ENCODE assay signal across 10 cellular contexts in the genomic region with DNA sequence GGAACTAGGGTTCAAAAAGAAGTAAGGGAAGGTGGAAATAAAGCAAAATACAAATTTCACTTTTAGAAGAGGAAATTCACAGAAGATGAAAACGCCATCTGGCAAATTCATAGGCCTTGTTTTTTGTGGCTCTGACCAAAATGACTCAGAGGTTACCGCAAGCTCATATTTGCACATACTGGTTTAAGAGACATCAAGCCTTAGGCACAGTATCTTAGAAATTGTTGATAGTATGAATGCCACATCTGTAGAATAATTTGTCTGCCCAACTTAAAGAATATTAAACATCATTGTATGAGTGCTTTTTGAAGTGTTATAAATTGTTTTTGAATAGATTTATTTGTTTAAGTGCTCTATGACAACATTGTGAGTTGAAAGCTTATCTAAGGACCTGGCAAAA. TPM values are rescaled to one million over a fixed set of nuclear protein-coding genes. Genes with fewer than 3 reads are reported as not detected.
DNase-seq lines count a peak whose midpoint lies in the region; ATAC-seq, FAIRE-seq and TF ChIP-seq lines count a peak whose summit lies in the region.
"Had no signal": no experiment of that assay in that cellular context is flagged by ENCODE, and none has a peak within 500 bp of the region (broad histone marks: within the 10 kb centered on the region; RNA-seq: fewer than 3 reads in every experiment).

No MANE protein-coding gene starts in this region.

- no peak for FAIRE-seq in HepG2 (lab: Jason Lieb, UNC)
- FAIRE-seq: TTC549 had no signal

- DNase-seq in activated CD4-positive, alpha-beta T cell treated with anti-CD3 and anti-CD28 coated beads, Interleukin-2, amount 10 ng/mL, durations not matched to agents 24 days and 14 days: peak; percentile 67
- DNase-seq in activated CD4-positive, alpha-beta T cell treated with anti-CD3 and anti-CD28 coated beads, Interleukin-2, amount 50 U/mL, for 4 hours: no peak
- DNase-seq in SK-MEL-5 (ENCODE audit: low read depth, low spot score) (peak; percentile 37), pons (ENCODE audit: low spot score) (peak; percentile 3), head of caudate nucleus (no peak), HepG2 (ENCODE audit: low spot score) (no peak), glutamatergic neuron (no peak)

- no peak overlapping the region for H2AFZ ChIP-seq in HepG2 (ENCODE audit: low read length)

- no peak overlapping the region for H3K27ac ChIP-seq in HepG2 (ENCODE audit: extremely low read length, insufficient read depth, low read length)

- ATAC-seq in HG02981 (IDR thresholded peaks at IDR 0.05; ENCODE audit: unreplicated experiment) (peak; percentile 81), HepG2 (no peak)

- H3K27me3 ChIP-seq in HepG2 (ENCODE audit: control insufficient read depth in 1 of 2, insufficient read depth in 2 of 2, low read length in 2 of 2): 0 out of 5 replicates have a peak, but pooled peaks cover 0 to 4% of the 10 kb centered on the region in 2 experiments

- intact Hi-C loops in activated CD4-positive, alpha-beta T cell treated with anti-CD3 and anti-CD28 coated beads, Interleukin-2, amount 10 ng/mL, durations not matched to agents 24 days and 14 days (cut with micrococcal nuclease): no loop called here
- intact Hi-C loops in head of caudate nucleus (cut with DNase I) (no loop called here), HepG2 (cut with micrococcal nuclease; ENCODE audit: unreplicated experiment) (no loop called here)

- peaks cover 2% of the 10 kb centered on the region for H3K4me1 Mint-ChIP-seq in activated CD4-positive, alpha-beta T cell treated with anti-CD3 and anti-CD28 coated beads, Interleukin-2, amount 10 ng/mL, durations not matched to agents 24 days and 14 days
- H3K4me1 Mint-ChIP-seq in glutamatergic neuron (ENCODE audit: low read depth, unreplicated experiment): no peaks in the 10 kb centered on the region

- no peaks in the 10 kb centered on the region for H3K9me3 Mint-ChIP-seq in activated CD4-positive, alpha-beta T cell treated with anti-CD3 and anti-CD28 coated beads, Interleukin-2, amount 10 ng/mL, durations not matched to agents 24 days and 14 days
- H3K9me3 Mint-ChIP-seq in glutamatergic neuron (ENCODE audit: unreplicated experiment): no peaks in the 10 kb centered on the region

- 32% methylated on average over 2 of the region's 2 CpGs for WGBS in HepG2 (ENCODE audit: low lambda C conversion rate)

- peaks cover 16% of the 10 kb centered on the region for H3K27me3 Mint-ChIP-seq in activated CD4-positive, alpha-beta T cell treated with anti-CD3 and anti-CD28 coated beads, Interleukin-2, amount 10 ng/mL, durations not matched to agents 24 days and 14 days
- no peaks in the 10 kb centered on the region for H3K27me3 Mint-ChIP-seq in glutamatergic neuron (ENCODE audit: unreplicated experiment)

- no peak overlapping the region for H3K4me3 Mint-ChIP-seq in activated CD4-positive, alpha-beta T cell treated with anti-CD3 and anti-CD28 coated beads, Interleukin-2, amount 10 ng/mL, durations not matched to agents 24 days and 14 days
- no peak overlapping the region for H3K4me3 Mint-ChIP-seq in glutamatergic neuron (ENCODE audit: unreplicated experiment)

- CTCF ChIA-PET in HepG2 (lab: Yijun Ruan, JAX; ENCODE audit: low intra/inter-chr PET ratio, low total read pairs): no interaction called here

- H3K36me3 Mint-ChIP-seq in activated CD4-positive, alpha-beta T cell treated with anti-CD3 and anti-CD28 coated beads, Interleukin-2, amount 10 ng/mL, durations not matched to agents 24 days and 14 days (ENCODE audit: low read depth): no peaks in the 10 kb centered on the region
- H3K36me3 Mint-ChIP-seq in glutamatergic neuron (ENCODE audit: unreplicated experiment): no peaks in the 10 kb centered on the region

- no peak for TF ChIP-seq RAD21 in HepG2 (CRISPR knock-in tag; IDR thresholded peaks at IDR 0.05)

- TF ChIP-seq CTCF in HepG2 (CRISPR knock-in tag; IDR thresholded peaks at IDR 0.05): no peak
- no peak for TF ChIP-seq CTCF in glutamatergic neuron (IDR thresholded peaks at IDR 0.05; ENCODE audit: partially characterized antibody, unreplicated experiment)

- no peaks in the 10 kb centered on the region for H3K79me2 ChIP-seq in HepG2 (ENCODE audit: insufficient read depth, low read length)

- H4K20me1 ChIP-seq in HepG2 (ENCODE audit: insufficient read depth, low read length): no peaks in the 10 kb centered on the region

- no TSS peak for BruUV-seq in HepG2 (replicated peaks; lab: Mats Ljungman, UMichigan)

- no peak overlapping the region for H3K27ac Mint-ChIP-seq in activated CD4-positive, alpha-beta T cell treated with anti-CD3 and anti-CD28 coated beads, Interleukin-2, amount 10 ng/mL, durations not matched to agents 24 days and 14 days
- H3K27ac Mint-ChIP-seq in glutamatergic neuron (ENCODE audit: unreplicated experiment): no peak overlapping the region

- POLR2A ChIA-PET in HepG2 (lab: Yijun Ruan, JAX): no interaction called here

- in situ Hi-C loops in SK-MEL-5 (cut with HindIII; ENCODE audit: low pct_unique_long_range_greater_than_20kb, low sequenced_read_pairs) (no loop called here), HepG2 (cut with HindIII; ENCODE audit: extremely low pct_ligation_motif_present, low pct_unique_long_range_greater_than_20kb) (no loop called here)

- H3K4me2 ChIP-seq in HepG2 (ENCODE audit: low read depth, low read length): no peak overlapping the region

- H3K4me1 ChIP-seq in HepG2 (ENCODE audit: insufficient read depth, low read length): no peaks in the 10 kb centered on the region

- no peak for TF ChIP-seq POLR2A in HepG2 (IDR thresholded peaks at IDR 0.05; ENCODE audit: insufficient read depth in 1 of 2, low read depth in 2 of 2, low read length in 2 of 2)

- H3K4me3 ChIP-seq in HepG2 (replicated peaks in 1 of 3; ENCODE audit: insufficient read depth in 1 of 3, low read depth in 2 of 3, low read length in 3 of 3): no peak overlapping the region

- H3K9ac ChIP-seq in HepG2 (ENCODE audit: insufficient read depth, low read depth, low read length): no peak overlapping the region

- TF ChIP-seq EP300 in HepG2 (IDR thresholded peaks at IDR 0.05; ENCODE audit: low read depth in 2 of 2, low read length in 2 of 2) (no peak), HepG2 (CRISPR knock-in tag; IDR thresholded peaks at IDR 0.05; ENCODE audit: borderline replicate concordance) (no peak)

- H3K36me3 ChIP-seq in HepG2 (replicated peaks in 1 of 2; ENCODE audit: control insufficient read depth in 1 of 2, insufficient read depth in 2 of 2, low read length in 2 of 2): no peaks in the 10 kb centered on the region

- H3K9me3 ChIP-seq in HepG2 (ENCODE audit: low read length): no peaks in the 10 kb centered on the region

RNA-seq across cellular contexts. Expression of a gene that starts 10.6 kb away (rescaled TPM):
- total RNA-seq in activated CD4-positive, alpha-beta T cell treated with anti-CD3 and anti-CD28 coated beads, Interleukin-2, amount 10 ng/mL, durations not matched to agents 24 days and 14 days: not detected in 2 replicates
- not detected in 2 replicates for total RNA-seq in SK-MEL-5 (2014; rRNA removed; shearing (Covaris generic))
- polyA plus RNA-seq in SK-MEL-5 (2015; cell fraction: cytosol; rRNA removed): not detected in 2 replicates
- polyA plus RNA-seq in SK-MEL-5 (2015; cell fraction: nucleus; rRNA removed): not detected in 2 replicates
- total RNA-seq in HepG2 (2016; rRNA removed; fragmentation: Illumina TruSeq; extraction: Trizol) (not detected in 2 replicates), glutamatergic neuron (ENCODE audit: unreplicated experiment) (not detected)
- total RNA-seq in HepG2 (2016; cell fraction: cytosol; rRNA removed; fragmentation: Illumina TruSeq; extraction: Trizol; ENCODE audit: low read depth): not detected in 2 replicates
- not detected in 2 replicates for total RNA-seq in HepG2 (2016; cell fraction: insoluble cytoplasmic fraction; rRNA removed; fragmentation: Illumina TruSeq; extraction: Trizol)
- total RNA-seq in HepG2 (2016; cell fraction: membrane; rRNA removed; fragmentation: Illumina TruSeq; extraction: Trizol): not detected in 2 replicates
- total RNA-seq in HepG2 (2016; cell fraction: nucleus; rRNA removed; fragmentation: Illumina TruSeq; extraction: Trizol): not detected in 2 replicates
- polyA plus RNA-seq in HepG2 (2011; rRNA removed): not detected in 2 replicates
- polyA plus RNA-seq in HepG2 (2011; cell fraction: cytosol; rRNA removed): not detected in 2 replicates
- not detected in 2 replicates for polyA plus RNA-seq in HepG2 (2011; cell fraction: nucleus; rRNA removed)
- not detected in 2 replicates for polyA plus RNA-seq in HepG2 (2012)
- polyA plus RNA-seq in HepG2 (2016; cell fraction: cytosol; fragmentation: Illumina TruSeq; extraction: Trizol; ENCODE audit: low read depth): not detected in 2 replicates
- not detected in 2 replicates for polyA plus RNA-seq in HepG2 (2016; cell fraction: insoluble cytoplasmic fraction; fragmentation: Illumina TruSeq; extraction: Trizol; ENCODE audit: low read depth)
- not detected in 2 replicates for polyA plus RNA-seq in HepG2 (2016; cell fraction: membrane; fragmentation: Illumina TruSeq; extraction: Trizol; ENCODE audit: low read depth)
- not detected in 2 replicates for polyA plus RNA-seq in HepG2 (2016; cell fraction: nucleus; fragmentation: Illumina TruSeq; extraction: Trizol; ENCODE audit: insufficient read depth, low read depth)
- not detected in 2 replicates for polyA minus RNA-seq in HepG2 (2011; rRNA and poly(A)+ RNA removed; ENCODE audit: low replicate concordance)
- polyA minus RNA-seq in HepG2 (2011; cell fraction: cytosol; rRNA and poly(A)+ RNA removed): not detected in 2 replicates
- not detected in 2 replicates for polyA minus RNA-seq in HepG2 (2011; cell fraction: nucleus; rRNA and poly(A)+ RNA removed)
- polyA plus RNA-seq: AG04450 had no signal

RNA-seq across cellular contexts. Expression of a gene that starts 24.3 kb away (rescaled TPM):
- total RNA-seq in activated CD4-positive, alpha-beta T cell treated with anti-CD3 and anti-CD28 coated beads, Interleukin-2, amount 10 ng/mL, durations not matched to agents 24 days and 14 days: not detected in 2 replicates
- total RNA-seq in SK-MEL-5 (2014; rRNA removed; shearing (Covaris generic)): not detected in 2 replicates
- not detected in 2 replicates for polyA plus RNA-seq in SK-MEL-5 (2015; cell fraction: cytosol; rRNA removed)
- polyA plus RNA-seq in SK-MEL-5 (2015; cell fraction: nucleus; rRNA removed): not detected in 2 replicates
- total RNA-seq in HepG2 (2016; rRNA removed; fragmentation: Illumina TruSeq; extraction: Trizol): not detected in 2 replicates
- total RNA-seq in HepG2 (2016; cell fraction: cytosol; rRNA removed; fragmentation: Illumina TruSeq; extraction: Trizol; ENCODE audit: low read depth): not detected in 2 replicates
- not detected in 2 replicates for total RNA-seq in HepG2 (2016; cell fraction: insoluble cytoplasmic fraction; rRNA removed; fragmentation: Illumina TruSeq; extraction: Trizol)
- total RNA-seq in HepG2 (2016; cell fraction: membrane; rRNA removed; fragmentation: Illumina TruSeq; extraction: Trizol): not detected in 2 replicates
- not detected in 2 replicates for total RNA-seq in HepG2 (2016; cell fraction: nucleus; rRNA removed; fragmentation: Illumina TruSeq; extraction: Trizol)
- not detected in 2 replicates for polyA plus RNA-seq in HepG2 (2011; rRNA removed)
- polyA plus RNA-seq in HepG2 (2011; cell fraction: cytosol; rRNA removed): not detected in 2 replicates
- not detected in 2 replicates for polyA plus RNA-seq in HepG2 (2011; cell fraction: nucleus; rRNA removed)
- polyA plus RNA-seq in HepG2 (2012): not detected in 2 replicates
- polyA plus RNA-seq in HepG2 (2016; cell fraction: cytosol; fragmentation: Illumina TruSeq; extraction: Trizol; ENCODE audit: low read depth): not detected in 2 replicates
- polyA plus RNA-seq in HepG2 (2016; cell fraction: insoluble cytoplasmic fraction; fragmentation: Illumina TruSeq; extraction: Trizol; ENCODE audit: low read depth): not detected in 2 replicates
- polyA plus RNA-seq in HepG2 (2016; cell fraction: membrane; fragmentation: Illumina TruSeq; extraction: Trizol; ENCODE audit: low read depth): not detected in 2 replicates
- polyA plus RNA-seq in HepG2 (2016; cell fraction: nucleus; fragmentation: Illumina TruSeq; extraction: Trizol; ENCODE audit: insufficient read depth, low read depth): not detected in 2 replicates
- not detected in 2 replicates for polyA minus RNA-seq in HepG2 (2011; rRNA and poly(A)+ RNA removed; ENCODE audit: low replicate concordance)
- not detected in 2 replicates for polyA minus RNA-seq in HepG2 (2011; cell fraction: cytosol; rRNA and poly(A)+ RNA removed)
- polyA minus RNA-seq in HepG2 (2011; cell fraction: nucleus; rRNA and poly(A)+ RNA removed): not detected in 2 replicates
- total RNA-seq in glutamatergic neuron (ENCODE audit: unreplicated experiment): not detected
- polyA plus RNA-seq: AG04450 had no signal

RNA-seq across cellular contexts. Expression of a gene that starts 58.8 kb away (rescaled TPM):
- total RNA-seq in activated CD4-positive, alpha-beta T cell treated with anti-CD3 and anti-CD28 coated beads, Interleukin-2, amount 10 ng/mL, durations not matched to agents 24 days and 14 days: not detected in 2 replicates
- total RNA-seq in SK-MEL-5 (2014; rRNA removed; shearing (Covaris generic)): not detected in 2 replicates
- not detected in 2 replicates for polyA plus RNA-seq in SK-MEL-5 (2015; cell fraction: cytosol; rRNA removed)
- polyA plus RNA-seq in SK-MEL-5 (2015; cell fraction: nucleus; rRNA removed): not detected in 2 replicates
- total RNA-seq in HepG2 (2016; rRNA removed; fragmentation: Illumina TruSeq; extraction: Trizol): not detected in 2 replicates
- not detected in 2 replicates for total RNA-seq in HepG2 (2016; cell fraction: cytosol; rRNA removed; fragmentation: Illumina TruSeq; extraction: Trizol; ENCODE audit: low read depth)
- total RNA-seq in HepG2 (2016; cell fraction: insoluble cytoplasmic fraction; rRNA removed; fragmentation: Illumina TruSeq; extraction: Trizol): not detected in 2 replicates
- not detected in 2 replicates for total RNA-seq in HepG2 (2016; cell fraction: membrane; rRNA removed; fragmentation: Illumina TruSeq; extraction: Trizol)
- not detected in 2 replicates for total RNA-seq in HepG2 (2016; cell fraction: nucleus; rRNA removed; fragmentation: Illumina TruSeq; extraction: Trizol)
- not detected in 2 replicates for polyA plus RNA-seq in HepG2 (2011; rRNA removed)
- polyA plus RNA-seq in HepG2 (2011; cell fraction: cytosol; rRNA removed): not detected in 2 replicates
- polyA plus RNA-seq in HepG2 (2011; cell fraction: nucleus; rRNA removed): not detected in 2 replicates
- polyA plus RNA-seq in HepG2 (2012): not detected in 2 replicates
- polyA plus RNA-seq in HepG2 (2016; cell fraction: cytosol; fragmentation: Illumina TruSeq; extraction: Trizol; ENCODE audit: low read depth): not detected in 2 replicates
- not detected in 2 replicates for polyA plus RNA-seq in HepG2 (2016; cell fraction: insoluble cytoplasmic fraction; fragmentation: Illumina TruSeq; extraction: Trizol; ENCODE audit: low read depth)
- not detected in 2 replicates for polyA plus RNA-seq in HepG2 (2016; cell fraction: membrane; fragmentation: Illumina TruSeq; extraction: Trizol; ENCODE audit: low read depth)
- polyA plus RNA-seq in HepG2 (2016; cell fraction: nucleus; fragmentation: Illumina TruSeq; extraction: Trizol; ENCODE audit: insufficient read depth, low read depth): not detected in 2 replicates
- not detected in 2 replicates for polyA minus RNA-seq in HepG2 (2011; rRNA and poly(A)+ RNA removed; ENCODE audit: low replicate concordance)
- not detected in 2 replicates for polyA minus RNA-seq in HepG2 (2011; cell fraction: cytosol; rRNA and poly(A)+ RNA removed)
- not detected in 2 replicates for polyA minus RNA-seq in HepG2 (2011; cell fraction: nucleus; rRNA and poly(A)+ RNA removed)
- not detected for total RNA-seq in glutamatergic neuron (ENCODE audit: unreplicated experiment)
- polyA plus RNA-seq: AG04450 had no signal

Comparison
In these comparisons a context has a peak if more than half of its experiments do, and no peak if none do; other contexts are left out.
1. DNase-seq: peak in activated CD4-positive, alpha-beta T cell treated with anti-CD3 and anti-CD28 coated beads, Interleukin-2, amount 10 ng/mL, durations not matched to agents 24 days and 14 days (single experiment), SK-MEL-5 (single experiment) and pons (single experiment); none in activated CD4-positive, alpha-beta T cell treated with anti-CD3 and anti-CD28 coated beads, Interleukin-2, amount 50 U/mL, for 4 hours (0 of 2), head of caudate nucleus (0 of 42), HepG2 (single experiment) and glutamatergic neuron (single experiment).